ENCODE assay signal across 14 cellular contexts in genomic region chr12:27276275-27276674, GRCh38.
"Had no signal": no experiment of that assay in that cellular context is flagged by ENCODE, and none has a peak within 500 bp of the region (broad histone marks: within the 10 kb centered on the region; RNA-seq: fewer than 3 reads in every experiment).

No MANE protein-coding gene starts in this region.

- H3K4me3 ChIP-seq: body of pancreas, skin epidermis, transverse colon had no signal

- DNase-seq: activated CD4-positive, alpha-beta T cell treated with anti-CD3 and anti-CD28 coated beads, Interleukin-2, amount 10 ng/mL, durations not matched to agents 7 days and 5 days; activated CD4-positive, CD25-positive, alpha-beta regulatory T cell; activated CD8-positive, alpha-beta memory T cell treated with anti-CD3 and anti-CD28 coated beads for 24 hours; activated naive CD4-positive, alpha-beta T cell treated with anti-CD3 and anti-CD28 coated beads, Interleukin-2, amount 50 U/mL, for 16 hours; body of pancreas; central memory CD4-positive, alpha-beta T cell; erythroblast; kidney glomerular epithelial cell; naive B cell; T-helper 2 cell; transverse colon had no signal

- H3K9me3 Mint-ChIP-seq: activated CD4-positive, alpha-beta T cell treated with anti-CD3 and anti-CD28 coated beads, Interleukin-2, amount 10 ng/mL, durations not matched to agents 7 days and 5 days; activated T-helper 2 cell treated with anti-CD3 and anti-CD28 coated beads, Interferon-gamma antibody, Interleukin-2, Interleukin-4, amounts not matched to agents 10 μg/mL and 5 μg/mL and 100 μg/mL, durations not matched to agents 14 hours and 24 hours and 36 hours; naive B cell; stimulated activated effector memory CD8-positive, alpha-beta T cell treated with anti-CD3 and anti-CD28 coated beads, Interleukin-12 subunit alpha, Interleukin-12 subunit beta, amount 100 ng/mL, for 72 hours had no signal

- H3K27me3 ChIP-seq: body of pancreas, transverse colon had no signal

- H3K9me3 ChIP-seq: body of pancreas, transverse colon had no signal

- H3K27me3 Mint-ChIP-seq: activated CD4-positive, alpha-beta T cell treated with anti-CD3 and anti-CD28 coated beads, Interleukin-2, amount 10 ng/mL, durations not matched to agents 7 days and 5 days; naive B cell had no signal

- H3K27ac Mint-ChIP-seq: activated CD4-positive, alpha-beta T cell treated with anti-CD3 and anti-CD28 coated beads, Interleukin-2, amount 10 ng/mL, durations not matched to agents 7 days and 5 days; activated T-helper 2 cell treated with anti-CD3 and anti-CD28 coated beads, Interferon-gamma antibody, Interleukin-2, Interleukin-4, amounts not matched to agents 10 μg/mL and 5 μg/mL and 100 μg/mL, durations not matched to agents 14 hours and 24 hours and 36 hours had no signal

- H3K36me3 ChIP-seq: transverse colon had no signal

- H3K27ac ChIP-seq: body of pancreas had no signal

- H3K4me3 Mint-ChIP-seq: activated CD4-positive, alpha-beta T cell treated with anti-CD3 and anti-CD28 coated beads, Interleukin-2, amount 10 ng/mL, durations not matched to agents 7 days and 5 days; naive B cell; stimulated activated effector memory CD8-positive, alpha-beta T cell treated with anti-CD3 and anti-CD28 coated beads, Interleukin-12 subunit alpha, Interleukin-12 subunit beta, amount 100 ng/mL, for 72 hours had no signal

- H3K36me3 Mint-ChIP-seq: stimulated activated effector memory CD8-positive, alpha-beta T cell treated with anti-CD3 and anti-CD28 coated beads, Interleukin-12 subunit alpha, Interleukin-12 subunit beta, amount 100 ng/mL, for 72 hours had no signal
